1 cellular context compared by ENCODE assay signal in the genomic region with DNA sequence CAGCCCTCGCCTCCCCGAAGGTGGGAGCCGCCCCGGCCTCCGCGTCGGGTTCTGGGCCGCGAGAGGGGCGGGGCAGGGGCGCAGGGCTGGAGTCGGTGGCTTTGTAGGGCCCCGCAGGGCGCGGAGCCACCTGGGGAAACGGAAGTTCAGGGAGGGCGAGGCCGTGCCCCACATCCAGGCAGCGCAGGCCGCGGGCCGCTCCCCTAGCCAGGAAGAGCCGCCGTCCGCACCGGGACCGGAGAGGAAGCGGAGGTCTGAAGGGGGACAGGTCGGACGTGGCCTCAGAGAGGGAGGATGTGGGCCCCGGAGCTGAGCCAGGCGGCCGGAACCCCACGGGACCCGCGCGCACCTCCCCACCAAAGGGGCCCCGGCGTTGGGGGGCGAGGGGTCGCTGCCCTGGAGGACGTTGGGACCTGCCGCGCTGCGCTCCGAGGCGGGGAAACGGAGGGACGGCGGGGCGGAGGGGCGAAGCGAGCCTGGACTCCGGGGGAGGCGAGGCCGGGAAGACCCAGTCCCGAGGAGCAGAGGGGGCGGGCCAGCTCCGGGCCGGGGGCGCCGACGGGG.
TF ChIP-seq lines count a peak whose summit lies in the region.

No MANE protein-coding gene starts in this region.

TF ChIP-seq in HepG2, 621 proteins besides CTCF, POLR2A, EP300 and RAD21 (continued from another document and continues in another):
- TF ChIP-seq, protein P1, sequence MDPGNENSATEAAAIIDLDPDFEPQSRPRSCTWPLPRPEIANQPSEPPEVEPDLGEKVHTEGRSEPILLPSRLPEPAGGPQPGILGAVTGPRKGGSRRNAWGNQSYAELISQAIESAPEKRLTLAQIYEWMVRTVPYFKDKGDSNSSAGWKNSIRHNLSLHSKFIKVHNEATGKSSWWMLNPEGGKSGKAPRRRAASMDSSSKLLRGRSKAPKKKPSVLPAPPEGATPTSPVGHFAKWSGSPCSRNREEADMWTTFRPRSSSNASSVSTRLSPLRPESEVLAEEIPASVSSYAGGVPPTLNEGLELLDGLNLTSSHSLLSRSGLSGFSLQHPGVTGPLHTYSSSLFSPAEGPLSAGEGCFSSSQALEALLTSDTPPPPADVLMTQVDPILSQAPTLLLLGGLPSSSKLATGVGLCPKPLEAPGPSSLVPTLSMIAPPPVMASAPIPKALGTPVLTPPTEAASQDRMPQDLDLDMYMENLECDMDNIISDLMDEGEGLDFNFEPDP (CRISPR knock-in tag; conservative IDR thresholded peaks at IDR 0.05) = no peak
- TF ChIP-seq SIX1 (CRISPR knock-in tag; IDR thresholded peaks at IDR 0.05; ENCODE audit: borderline replicate concordance) (no peak), NR1H2 (CRISPR knock-in tag; IDR thresholded peaks at IDR 0.05; ENCODE audit: borderline replicate concordance, low read depth) (peak; percentile 75; the same call in 1 of the 2 replicates), ZNF292 (CRISPR knock-in tag; IDR thresholded peaks at IDR 0.05; ENCODE audit: borderline replicate concordance, low read depth) (no peak), NFYC (CRISPR knock-in tag; IDR thresholded peaks at IDR 0.05) (no peak), NFYB (CRISPR knock-in tag; IDR thresholded peaks at IDR 0.05) (no peak), TAF15 (IDR thresholded peaks at IDR 0.05; ENCODE audit: low read depth, low read length, poor library complexity, severe bottlenecking) (peak; percentile 24), ZFY (CRISPR knock-in tag; IDR thresholded peaks at IDR 0.05) (peak; percentile 64; the same call in 1 of the 2 replicates), ZNF251 (CRISPR knock-in tag; IDR thresholded peaks at IDR 0.05) (no peak), ZNF724P (CRISPR knock-in tag; IDR thresholded peaks at IDR 0.05; ENCODE audit: borderline replicate concordance) (peak; percentile 79; the same call in 1 of the 2 replicates), THAP11 (CRISPR knock-in tag; IDR thresholded peaks at IDR 0.05) (peak; percentile 24; the same call in 1 of the 2 replicates), TRIM24 (CRISPR knock-in tag; IDR thresholded peaks at IDR 0.05) (no peak), ETV5 (CRISPR knock-in tag; IDR thresholded peaks at IDR 0.05; ENCODE audit: borderline replicate concordance) (peak; percentile 72), SKI (IDR thresholded peaks at IDR 0.05; ENCODE audit: partially characterized antibody) (no peak), MTA1 (CRISPR knock-in tag; IDR thresholded peaks at IDR 0.05; ENCODE audit: borderline replicate concordance) (peak; percentile 74), ZBTB7B (CRISPR knock-in tag; IDR thresholded peaks at IDR 0.05) (no peak), NCOA2 (CRISPR knock-in tag; IDR thresholded peaks at IDR 0.05) (no peak), ZNF557 (CRISPR knock-in tag; IDR thresholded peaks at IDR 0.05) (no peak), NFE2L2 (IDR thresholded peaks at IDR 0.05; ENCODE audit: low read length) (no peak), ZNF264 (CRISPR knock-in tag; IDR thresholded peaks at IDR 0.05) (no peak), PHF21A (CRISPR knock-in tag; IDR thresholded peaks at IDR 0.05) (peak; percentile 62; the same call in 1 of the 2 replicates), MBD4 (IDR thresholded peaks at IDR 0.05; ENCODE audit: borderline replicate concordance, low read length) (no peak), HOXA3 (CRISPR knock-in tag; IDR thresholded peaks at IDR 0.05) (peak; percentile 72), HCFC1 (IDR thresholded peaks at IDR 0.05; ENCODE audit: low read depth, low read length) (no peak), ZNF260 (CRISPR knock-in tag; IDR thresholded peaks at IDR 0.05; ENCODE audit: borderline replicate concordance, low read depth) (no peak), ZFP36L1 (CRISPR knock-in tag; IDR thresholded peaks at IDR 0.05) (no peak), MAFK (conservative IDR thresholded peaks at IDR 0.05 in 1 of 2, IDR thresholded peaks at IDR 0.05 in 1 of 2; ENCODE audit: low read length in 2 of 2) (no peak), TEAD2 (CRISPR knock-in tag; IDR thresholded peaks at IDR 0.05) (no peak), BORCS8-MEF2B (CRISPR knock-in tag; IDR thresholded peaks at IDR 0.05) (no peak; the same call in 1 of the 2 replicates), ZNF674 (CRISPR knock-in tag; IDR thresholded peaks at IDR 0.05; ENCODE audit: low read depth) (no peak), STAG1 (CRISPR knock-in tag; IDR thresholded peaks at IDR 0.05) (no peak), ZNF296 (CRISPR knock-in tag; conservative IDR thresholded peaks at IDR 0.05) (0 out of 2 replicates have a peak, but pooled peaks have one; percentile 28), CHD4 (IDR thresholded peaks at IDR 0.05; ENCODE audit: borderline replicate concordance, low read length) (no peak), GATA4 (IDR thresholded peaks at IDR 0.05; ENCODE audit: borderline replicate concordance, low read depth) (no peak), ISX (CRISPR knock-in tag; conservative IDR thresholded peaks at IDR 0.05) (no peak), ZNF768 (CRISPR knock-in tag; IDR thresholded peaks at IDR 0.05) (peak; percentile 65; the same call in 1 of the 2 replicates), MTF2 (CRISPR knock-in tag; IDR thresholded peaks at IDR 0.05; ENCODE audit: borderline replicate concordance) (no peak), HNRNPLL (IDR thresholded peaks at IDR 0.05; ENCODE audit: low read depth, low read length, poor library complexity, severe bottlenecking) (peak; percentile 36), ZBTB8A (CRISPR knock-in tag; IDR thresholded peaks at IDR 0.05; ENCODE audit: borderline replicate concordance, low read depth) (peak; percentile 57; the same call in 1 of the 2 replicates), ADNP (CRISPR knock-in tag; IDR thresholded peaks at IDR 0.05) (no peak), ZNF160 (CRISPR knock-in tag; IDR thresholded peaks at IDR 0.05) (no peak), ZNF598 (CRISPR knock-in tag; IDR thresholded peaks at IDR 0.05; ENCODE audit: borderline replicate concordance) (peak; percentile 53; the same call in 1 of the 2 replicates), ZKSCAN8 (CRISPR knock-in tag; IDR thresholded peaks at IDR 0.05; ENCODE audit: borderline replicate concordance) (no peak), SP5 (CRISPR knock-in tag; IDR thresholded peaks at IDR 0.05; ENCODE audit: borderline replicate concordance, low read depth) (peak; percentile 79), RARA (CRISPR knock-in tag; IDR thresholded peaks at IDR 0.05) (peak; percentile 78), FLYWCH1 (CRISPR knock-in tag; IDR thresholded peaks at IDR 0.05) (no peak), SAP130 (CRISPR knock-in tag; IDR thresholded peaks at IDR 0.05; ENCODE audit: low read depth) (peak; percentile 63)
- TF ChIP-seq, protein P2, sequence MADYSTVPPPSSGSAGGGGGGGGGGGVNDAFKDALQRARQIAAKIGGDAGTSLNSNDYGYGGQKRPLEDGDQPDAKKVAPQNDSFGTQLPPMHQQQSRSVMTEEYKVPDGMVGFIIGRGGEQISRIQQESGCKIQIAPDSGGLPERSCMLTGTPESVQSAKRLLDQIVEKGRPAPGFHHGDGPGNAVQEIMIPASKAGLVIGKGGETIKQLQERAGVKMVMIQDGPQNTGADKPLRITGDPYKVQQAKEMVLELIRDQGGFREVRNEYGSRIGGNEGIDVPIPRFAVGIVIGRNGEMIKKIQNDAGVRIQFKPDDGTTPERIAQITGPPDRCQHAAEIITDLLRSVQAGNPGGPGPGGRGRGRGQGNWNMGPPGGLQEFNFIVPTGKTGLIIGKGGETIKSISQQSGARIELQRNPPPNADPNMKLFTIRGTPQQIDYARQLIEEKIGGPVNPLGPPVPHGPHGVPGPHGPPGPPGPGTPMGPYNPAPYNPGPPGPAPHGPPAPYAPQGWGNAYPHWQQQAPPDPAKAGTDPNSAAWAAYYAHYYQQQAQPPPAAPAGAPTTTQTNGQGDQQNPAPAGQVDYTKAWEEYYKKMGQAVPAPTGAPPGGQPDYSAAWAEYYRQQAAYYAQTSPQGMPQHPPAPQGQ (CRISPR knock-in tag; IDR thresholded peaks at IDR 0.05; ENCODE audit: borderline replicate concordance) = no peak
- TF ChIP-seq, protein P3, sequence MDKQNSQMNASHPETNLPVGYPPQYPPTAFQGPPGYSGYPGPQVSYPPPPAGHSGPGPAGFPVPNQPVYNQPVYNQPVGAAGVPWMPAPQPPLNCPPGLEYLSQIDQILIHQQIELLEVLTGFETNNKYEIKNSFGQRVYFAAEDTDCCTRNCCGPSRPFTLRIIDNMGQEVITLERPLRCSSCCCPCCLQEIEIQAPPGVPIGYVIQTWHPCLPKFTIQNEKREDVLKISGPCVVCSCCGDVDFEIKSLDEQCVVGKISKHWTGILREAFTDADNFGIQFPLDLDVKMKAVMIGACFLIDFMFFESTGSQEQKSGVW (CRISPR knock-in tag; IDR thresholded peaks at IDR 0.05; ENCODE audit: borderline replicate concordance) = 0 out of 2 replicates have a peak, but pooled peaks have one; percentile 70
- TF ChIP-seq, protein P4, sequence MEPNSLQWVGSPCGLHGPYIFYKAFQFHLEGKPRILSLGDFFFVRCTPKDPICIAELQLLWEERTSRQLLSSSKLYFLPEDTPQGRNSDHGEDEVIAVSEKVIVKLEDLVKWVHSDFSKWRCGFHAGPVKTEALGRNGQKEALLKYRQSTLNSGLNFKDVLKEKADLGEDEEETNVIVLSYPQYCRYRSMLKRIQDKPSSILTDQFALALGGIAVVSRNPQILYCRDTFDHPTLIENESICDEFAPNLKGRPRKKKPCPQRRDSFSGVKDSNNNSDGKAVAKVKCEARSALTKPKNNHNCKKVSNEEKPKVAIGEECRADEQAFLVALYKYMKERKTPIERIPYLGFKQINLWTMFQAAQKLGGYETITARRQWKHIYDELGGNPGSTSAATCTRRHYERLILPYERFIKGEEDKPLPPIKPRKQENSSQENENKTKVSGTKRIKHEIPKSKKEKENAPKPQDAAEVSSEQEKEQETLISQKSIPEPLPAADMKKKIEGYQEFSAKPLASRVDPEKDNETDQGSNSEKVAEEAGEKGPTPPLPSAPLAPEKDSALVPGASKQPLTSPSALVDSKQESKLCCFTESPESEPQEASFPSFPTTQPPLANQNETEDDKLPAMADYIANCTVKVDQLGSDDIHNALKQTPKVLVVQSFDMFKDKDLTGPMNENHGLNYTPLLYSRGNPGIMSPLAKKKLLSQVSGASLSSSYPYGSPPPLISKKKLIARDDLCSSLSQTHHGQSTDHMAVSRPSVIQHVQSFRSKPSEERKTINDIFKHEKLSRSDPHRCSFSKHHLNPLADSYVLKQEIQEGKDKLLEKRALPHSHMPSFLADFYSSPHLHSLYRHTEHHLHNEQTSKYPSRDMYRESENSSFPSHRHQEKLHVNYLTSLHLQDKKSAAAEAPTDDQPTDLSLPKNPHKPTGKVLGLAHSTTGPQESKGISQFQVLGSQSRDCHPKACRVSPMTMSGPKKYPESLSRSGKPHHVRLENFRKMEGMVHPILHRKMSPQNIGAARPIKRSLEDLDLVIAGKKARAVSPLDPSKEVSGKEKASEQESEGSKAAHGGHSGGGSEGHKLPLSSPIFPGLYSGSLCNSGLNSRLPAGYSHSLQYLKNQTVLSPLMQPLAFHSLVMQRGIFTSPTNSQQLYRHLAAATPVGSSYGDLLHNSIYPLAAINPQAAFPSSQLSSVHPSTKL (CRISPR knock-in tag; IDR thresholded peaks at IDR 0.05) = peak; percentile 32; the same call in 1 of the 2 replicates
- TF ChIP-seq, protein P5, sequence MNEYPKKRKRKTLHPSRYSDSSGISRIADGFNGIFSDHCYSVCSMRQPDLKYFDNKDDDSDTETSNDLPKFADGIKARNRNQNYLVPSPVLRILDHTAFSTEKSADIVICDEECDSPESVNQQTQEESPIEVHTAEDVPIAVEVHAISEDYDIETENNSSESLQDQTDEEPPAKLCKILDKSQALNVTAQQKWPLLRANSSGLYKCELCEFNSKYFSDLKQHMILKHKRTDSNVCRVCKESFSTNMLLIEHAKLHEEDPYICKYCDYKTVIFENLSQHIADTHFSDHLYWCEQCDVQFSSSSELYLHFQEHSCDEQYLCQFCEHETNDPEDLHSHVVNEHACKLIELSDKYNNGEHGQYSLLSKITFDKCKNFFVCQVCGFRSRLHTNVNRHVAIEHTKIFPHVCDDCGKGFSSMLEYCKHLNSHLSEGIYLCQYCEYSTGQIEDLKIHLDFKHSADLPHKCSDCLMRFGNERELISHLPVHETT (CRISPR knock-in tag; conservative IDR thresholded peaks at IDR 0.05) = peak; percentile 33; the same call in 1 of the 2 replicates
- TF ChIP-seq, protein P6, sequence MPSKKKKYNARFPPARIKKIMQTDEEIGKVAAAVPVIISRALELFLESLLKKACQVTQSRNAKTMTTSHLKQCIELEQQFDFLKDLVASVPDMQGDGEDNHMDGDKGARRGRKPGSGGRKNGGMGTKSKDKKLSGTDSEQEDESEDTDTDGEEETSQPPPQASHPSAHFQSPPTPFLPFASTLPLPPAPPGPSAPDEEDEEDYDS (CRISPR knock-in tag; IDR thresholded peaks at IDR 0.05) = peak; percentile 51
- TF ChIP-seq, protein P7, sequence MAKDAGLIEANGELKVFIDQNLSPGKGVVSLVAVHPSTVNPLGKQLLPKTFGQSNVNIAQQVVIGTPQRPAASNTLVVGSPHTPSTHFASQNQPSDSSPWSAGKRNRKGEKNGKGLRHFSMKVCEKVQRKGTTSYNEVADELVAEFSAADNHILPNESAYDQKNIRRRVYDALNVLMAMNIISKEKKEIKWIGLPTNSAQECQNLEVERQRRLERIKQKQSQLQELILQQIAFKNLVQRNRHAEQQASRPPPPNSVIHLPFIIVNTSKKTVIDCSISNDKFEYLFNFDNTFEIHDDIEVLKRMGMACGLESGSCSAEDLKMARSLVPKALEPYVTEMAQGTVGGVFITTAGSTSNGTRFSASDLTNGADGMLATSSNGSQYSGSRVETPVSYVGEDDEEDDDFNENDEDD (CRISPR knock-in tag; IDR thresholded peaks at IDR 0.05; ENCODE audit: borderline replicate concordance) = 0 out of 2 replicates have a peak, but pooled peaks have one; percentile 33
- TF ChIP-seq, protein P8, sequence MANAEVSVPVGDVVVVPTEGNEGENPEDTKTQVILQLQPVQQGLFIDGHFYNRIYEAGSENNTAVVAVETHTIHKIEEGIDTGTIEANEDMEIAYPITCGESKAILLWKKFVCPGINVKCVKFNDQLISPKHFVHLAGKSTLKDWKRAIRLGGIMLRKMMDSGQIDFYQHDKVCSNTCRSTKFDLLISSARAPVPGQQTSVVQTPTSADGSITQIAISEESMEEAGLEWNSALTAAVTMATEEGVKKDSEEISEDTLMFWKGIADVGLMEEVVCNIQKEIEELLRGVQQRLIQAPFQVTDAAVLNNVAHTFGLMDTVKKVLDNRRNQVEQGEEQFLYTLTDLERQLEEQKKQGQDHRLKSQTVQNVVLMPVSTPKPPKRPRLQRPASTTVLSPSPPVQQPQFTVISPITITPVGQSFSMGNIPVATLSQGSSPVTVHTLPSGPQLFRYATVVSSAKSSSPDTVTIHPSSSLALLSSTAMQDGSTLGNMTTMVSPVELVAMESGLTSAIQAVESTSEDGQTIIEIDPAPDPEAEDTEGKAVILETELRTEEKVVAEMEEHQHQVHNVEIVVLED (CRISPR knock-in tag; IDR thresholded peaks at IDR 0.05; ENCODE audit: borderline replicate concordance) = peak; percentile 59; the same call in 1 of the 2 replicates
